In genomic region chr5:6501701-6502100, GRCh38 we compare ENCODE assay signal across 27 cellular contexts. TPM values are rescaled to one million over a fixed set of nuclear protein-coding genes. Genes with fewer than 3 reads are reported as not detected.
"Had no signal": no experiment of that assay in that cellular context is flagged by ENCODE, and none has a peak within 500 bp of the region (broad histone marks: within the 10 kb centered on the region; RNA-seq: fewer than 3 reads in every experiment).

No MANE protein-coding gene starts in this region.

- H3K9me3 ChIP-seq: ascending aorta, body of pancreas had no signal

- H3K27ac ChIP-seq: ascending aorta, body of pancreas, PC-9 had no signal

- H3K36me3 Mint-ChIP-seq: activated naive CD4-positive, alpha-beta T cell treated with anti-CD3 and anti-CD28 coated beads, Interleukin-2, amount 50 U/mL, for 24 hours had no signal

- H3K27me3 ChIP-seq: ascending aorta, body of pancreas had no signal

- H3K36me3 ChIP-seq: ascending aorta had no signal

- H3K4me2 ChIP-seq: PC-9 had no signal

- H3K4me3 Mint-ChIP-seq: activated CD8-positive, alpha-beta T cell treated with anti-CD3 and anti-CD28 coated beads, Interleukin-2, amount 10 ng/mL, durations not matched to agents 7 days and 5 days; activated naive CD4-positive, alpha-beta T cell treated with anti-CD3 and anti-CD28 coated beads, Interleukin-2, amount 50 U/mL, for 24 hours; activated T-helper 1 cell treated with anti-CD3 and anti-CD28 coated beads, Interleukin-12 subunit alpha, Interleukin-12 subunit beta, Interleukin-2, Interleukin-4 antibody, amounts not matched to agents 30 ng/mL and 10 ng/mL and 1 ng/mL, durations not matched to agents 14 hours and 24 hours and 36 hours; T-helper 17 cell; WTC11 had no signal

- FAIRE-seq: bronchial epithelial cell had no signal

- H3K4me3 ChIP-seq: ascending aorta, body of pancreas, PC-9 had no signal

- H3K4me1 Mint-ChIP-seq: activated naive CD4-positive, alpha-beta T cell treated with anti-CD3 and anti-CD28 coated beads, Interleukin-2, amount 50 U/mL, for 24 hours; T-helper 17 cell; WTC11 had no signal

- H3K9me3 Mint-ChIP-seq: activated T-helper 1 cell treated with anti-CD3 and anti-CD28 coated beads, Interleukin-12 subunit alpha, Interleukin-12 subunit beta, Interleukin-2, Interleukin-4 antibody, amounts not matched to agents 30 ng/mL and 10 ng/mL and 1 ng/mL, durations not matched to agents 14 hours and 24 hours and 36 hours had no signal

- H3K27ac Mint-ChIP-seq: activated CD8-positive, alpha-beta T cell treated with anti-CD3 and anti-CD28 coated beads, Interleukin-2, amount 10 ng/mL, durations not matched to agents 7 days and 5 days; activated naive CD4-positive, alpha-beta T cell treated with anti-CD3 and anti-CD28 coated beads, Interleukin-2, amount 50 U/mL, for 24 hours; activated T-helper 1 cell treated with anti-CD3 and anti-CD28 coated beads, Interleukin-12 subunit alpha, Interleukin-12 subunit beta, Interleukin-2, Interleukin-4 antibody, amounts not matched to agents 30 ng/mL and 10 ng/mL and 1 ng/mL, durations not matched to agents 14 hours and 24 hours and 36 hours; T-helper 17 cell; WTC11 had no signal

- ATAC-seq: activated CD8-positive, alpha-beta T cell treated with anti-CD3 and anti-CD28 coated beads, Interleukin-2, amount 10 ng/mL, durations not matched to agents 7 days and 5 days; body of pancreas; T-helper 17 cell; WTC11 had no signal

- H2AFZ ChIP-seq: PC-9 had no signal

- DNase-seq: activated CD4-positive, alpha-beta T cell treated with anti-CD3 and anti-CD28 coated beads for 48 hours; activated CD4-positive, alpha-beta T cell treated with anti-CD3 and anti-CD28 coated beads, Interleukin-2, amount 50 U/mL, for 4 hours; activated CD4-positive, CD25-positive, alpha-beta regulatory T cell treated with anti-CD3 and anti-CD28 coated beads, Interleukin-2, amount 50 U/mL, for 72 hours; activated CD8-positive, alpha-beta memory T cell treated with anti-CD3 and anti-CD28 coated beads, Interleukin-2, amount 50 U/mL, for 48 hours; activated CD8-positive, alpha-beta T cell treated with anti-CD3 and anti-CD28 coated beads, Interleukin-2, amount 10 ng/mL, durations not matched to agents 7 days and 5 days; activated effector memory CD4-positive, alpha-beta T cell treated with Interleukin-2 at 50 U/mL for 16 hours; activated naive CD4-positive, alpha-beta T cell; activated T-cell treated with anti-CD3 and anti-CD28 coated beads, Interleukin-2, amount 50 U/mL, for 1 hour; body of pancreas; central memory CD4-positive, alpha-beta T cell; Kasumi-1; NCI-H1048; NCI-H1417; NCI-H1930; NCI-H2171; NCI-H226; NCI-H526; NCI-H774; PC-9; SHP77 treated with DMSO at 0.1 percent for 48 hours; T-helper 17 cell; T-helper 9 cell had no signal

- H3K4me1 ChIP-seq: ascending aorta had no signal

RNA-seq across cellular contexts. Expression of gene UBE2QL1, which starts 53.0 kb away (rescaled TPM):
- total RNA-seq: activated CD8-positive, alpha-beta T cell treated with anti-CD3 and anti-CD28 coated beads, Interleukin-2, amount 10 ng/mL, durations not matched to agents 7 days and 5 days; bronchial epithelial cell; PC-9 had no signal
